ENCODE assay signal across 14 cellular contexts in the genomic region with DNA sequence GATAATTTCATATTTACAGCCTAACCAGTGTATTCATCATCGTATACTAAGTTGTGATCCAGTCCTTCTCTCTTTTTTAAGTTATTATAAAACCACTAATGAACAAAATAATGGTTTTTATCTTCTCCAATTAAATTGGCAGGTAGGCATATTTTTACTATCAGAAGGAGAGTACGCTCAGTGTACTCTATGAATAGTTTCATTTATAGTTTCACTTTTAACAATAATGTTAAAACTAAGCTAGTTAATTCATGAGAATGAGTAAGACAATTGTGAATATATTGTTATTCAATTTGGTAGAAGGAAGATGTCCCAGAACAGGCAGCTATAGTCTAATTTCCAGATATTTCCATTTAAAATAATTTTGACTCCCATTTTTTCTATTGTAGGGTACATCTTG.
DNase-seq lines count a peak whose midpoint lies in the region; ATAC-seq and TF ChIP-seq lines count a peak whose summit lies in the region.
"Had no signal": no experiment of that assay in that cellular context is flagged by ENCODE, and none has a peak within 500 bp of the region (broad histone marks: within the 10 kb centered on the region; RNA-seq: fewer than 3 reads in every experiment).

No MANE protein-coding gene starts in this region.

- peaks cover 5% of the 10 kb centered on the region for H3K4me1 Mint-ChIP-seq in MCF 10A (ENCODE audit: insufficient read depth, unreplicated experiment)
- no peaks in the 10 kb centered on the region for H3K4me1 Mint-ChIP-seq in activated T-helper 17 cell treated with anti-CD3 and anti-CD28 coated beads, Interleukin-2, amount 50 U/mL, for 72 hours
- H3K4me1 Mint-ChIP-seq: CD8-positive, alpha-beta memory T cell had no signal

- no peaks in the 10 kb centered on the region for H3K36me3 ChIP-seq in breast epithelium
- no peaks in the 10 kb centered on the region for H3K36me3 ChIP-seq in MG63
- no peaks in the 10 kb centered on the region for H3K36me3 ChIP-seq in skeletal muscle satellite cell (ENCODE audit: insufficient read depth, low read length)
- H3K36me3 ChIP-seq: BLaER1 had no signal

- no peaks in the 10 kb centered on the region for H3K27me3 Mint-ChIP-seq in MCF 10A (ENCODE audit: insufficient read depth, unreplicated experiment)
- H3K27me3 Mint-ChIP-seq in activated T-helper 17 cell treated with anti-CD3 and anti-CD28 coated beads, Interleukin-2, amount 50 U/mL, for 72 hours = no peaks in the 10 kb centered on the region
- H3K27me3 Mint-ChIP-seq: CD8-positive, alpha-beta memory T cell had no signal

- TF ChIP-seq CTCF in MCF 10A (IDR thresholded peaks at IDR 0.05; ENCODE audit: unreplicated experiment) = no peak
- TF ChIP-seq CTCF in breast epithelium (IDR thresholded peaks at IDR 0.05) = no peak
- TF ChIP-seq CTCF in coronary artery (IDR thresholded peaks at IDR 0.05) = no peak

- CTCF ChIA-PET in MCF 10A (lab: Yijun Ruan, JAX) = interaction anchor here (0.6 to 1.8 kb wide), 3 partner anchors 86 to 308 kb away, joined by 3 to 6 read pairs (median 4); no protein-coding TSS in a partner anchor

- H3K9me3 Mint-ChIP-seq in MCF 10A (ENCODE audit: unreplicated experiment) = no peaks in the 10 kb centered on the region
- no peaks in the 10 kb centered on the region for H3K9me3 Mint-ChIP-seq in activated T-helper 17 cell treated with anti-CD3 and anti-CD28 coated beads, Interleukin-2, amount 50 U/mL, for 72 hours

- H3K4me3 ChIP-seq in breast epithelium (no peak overlapping the region), MG63 (0 out of 2 replicates have a peak overlapping the region, but pooled peaks have one; percentile 2), coronary artery (peak overlapping the region; percentile 4), skeletal muscle satellite cell (ENCODE audit: low read length) (no peak overlapping the region)
- H3K4me3 ChIP-seq: BLaER1 had no signal

- intact Hi-C loops in MCF 10A (cut with micrococcal nuclease) = no loop called here
- intact Hi-C loops in breast epithelium (cut with DNase I; ENCODE audit: low total_unique reads) = no loop called here

- POLR2A ChIA-PET in MCF 10A (lab: Yijun Ruan, JAX) = no interaction called here

- H3K9me3 ChIP-seq in breast epithelium = no peaks in the 10 kb centered on the region
- no peaks in the 10 kb centered on the region for H3K9me3 ChIP-seq in MG63
- H3K9me3 ChIP-seq in skeletal muscle satellite cell (replicated peaks; ENCODE audit: low read length) = no peaks in the 10 kb centered on the region
- H3K9me3 ChIP-seq: BLaER1, Caco-2 had no signal

- TF ChIP-seq POLR2A in breast epithelium (IDR thresholded peaks at IDR 0.05) = no peak

- H3K4me2 ChIP-seq in skeletal muscle satellite cell (ENCODE audit: low read length) = peak overlapping the region; percentile 23
- H3K4me2 ChIP-seq: BLaER1 had no signal

- peak overlapping the region; percentile 4 for H3K4me3 Mint-ChIP-seq in MCF 10A (ENCODE audit: unreplicated experiment)
- no peak overlapping the region for H3K4me3 Mint-ChIP-seq in activated T-helper 17 cell treated with anti-CD3 and anti-CD28 coated beads, Interleukin-2, amount 50 U/mL, for 72 hours
- H3K4me3 Mint-ChIP-seq: CD8-positive, alpha-beta memory T cell had no signal

- no TSS peak for BruUV-seq in MCF 10A (replicated peaks; lab: Mats Ljungman, UMichigan)

- H3K27ac ChIP-seq in breast epithelium = no peak overlapping the region
- H3K27ac ChIP-seq in coronary artery = no peak overlapping the region
- H3K27ac ChIP-seq: BLaER1, HL-60 had no signal

- no peaks in the 10 kb centered on the region for H3K4me1 ChIP-seq in breast epithelium
- H3K4me1 ChIP-seq in skeletal muscle satellite cell (ENCODE audit: control insufficient read depth, insufficient read depth, low read length) = no peaks in the 10 kb centered on the region
- H3K4me1 ChIP-seq: BLaER1, Caco-2 had no signal

- H3K9ac ChIP-seq in skeletal muscle satellite cell (ENCODE audit: low read depth, low read length) = no peak overlapping the region
- H3K9ac ChIP-seq: BLaER1 had no signal

- ATAC-seq in HG02973 (IDR thresholded peaks at IDR 0.05; ENCODE audit: unreplicated experiment) (no peak), HG03571 (IDR thresholded peaks at IDR 0.05; ENCODE audit: unreplicated experiment) (no peak)
- ATAC-seq in activated T-helper 17 cell treated with anti-CD3 and anti-CD28 coated beads, Interleukin-2, amount 50 U/mL, for 72 hours (replicated peaks) = no peak

- H3K27ac Mint-ChIP-seq in MCF 10A (ENCODE audit: low read depth, unreplicated experiment) = peak overlapping the region; percentile 57
- no peak overlapping the region for H3K27ac Mint-ChIP-seq in activated T-helper 17 cell treated with anti-CD3 and anti-CD28 coated beads, Interleukin-2, amount 50 U/mL, for 72 hours
- H3K27ac Mint-ChIP-seq: CD8-positive, alpha-beta memory T cell had no signal

- DNase-seq in MCF 10A (ENCODE audit: unreplicated experiment) (no peak), breast epithelium (ENCODE audit: low spot score in 2 of 2) (no peak), MG63 (no peak), coronary artery (ENCODE audit: low spot score) (no peak)
- DNase-seq: AML-193; Caco-2; CD8-positive, alpha-beta memory T cell; GF-D8 had no signal

- no peaks in the 10 kb centered on the region for H3K36me3 Mint-ChIP-seq in MCF 10A (ENCODE audit: insufficient read depth, unreplicated experiment)
- H3K36me3 Mint-ChIP-seq in activated T-helper 17 cell treated with anti-CD3 and anti-CD28 coated beads, Interleukin-2, amount 50 U/mL, for 72 hours (ENCODE audit: low read depth) = no peaks in the 10 kb centered on the region
- H3K36me3 Mint-ChIP-seq: CD8-positive, alpha-beta memory T cell had no signal

- no peaks in the 10 kb centered on the region for H3K27me3 ChIP-seq in breast epithelium
- H3K27me3 ChIP-seq in MG63 = no peaks in the 10 kb centered on the region
- no peaks in the 10 kb centered on the region for H3K27me3 ChIP-seq in skeletal muscle satellite cell (ENCODE audit: control insufficient read depth, insufficient read depth, low read length)
- H3K27me3 ChIP-seq: BLaER1 had no signal

Comparison
In these comparisons a context has a peak if more than half of its experiments do, and no peak if none do; other contexts are left out.
1. H3K4me3 ChIP-seq: peak in MG63 (single experiment) and coronary artery (single experiment); none in breast epithelium (0 of 3) and skeletal muscle satellite cell (single experiment).